Comparison of ENCODE assay signal across 7 cellular contexts in the genomic region with DNA sequence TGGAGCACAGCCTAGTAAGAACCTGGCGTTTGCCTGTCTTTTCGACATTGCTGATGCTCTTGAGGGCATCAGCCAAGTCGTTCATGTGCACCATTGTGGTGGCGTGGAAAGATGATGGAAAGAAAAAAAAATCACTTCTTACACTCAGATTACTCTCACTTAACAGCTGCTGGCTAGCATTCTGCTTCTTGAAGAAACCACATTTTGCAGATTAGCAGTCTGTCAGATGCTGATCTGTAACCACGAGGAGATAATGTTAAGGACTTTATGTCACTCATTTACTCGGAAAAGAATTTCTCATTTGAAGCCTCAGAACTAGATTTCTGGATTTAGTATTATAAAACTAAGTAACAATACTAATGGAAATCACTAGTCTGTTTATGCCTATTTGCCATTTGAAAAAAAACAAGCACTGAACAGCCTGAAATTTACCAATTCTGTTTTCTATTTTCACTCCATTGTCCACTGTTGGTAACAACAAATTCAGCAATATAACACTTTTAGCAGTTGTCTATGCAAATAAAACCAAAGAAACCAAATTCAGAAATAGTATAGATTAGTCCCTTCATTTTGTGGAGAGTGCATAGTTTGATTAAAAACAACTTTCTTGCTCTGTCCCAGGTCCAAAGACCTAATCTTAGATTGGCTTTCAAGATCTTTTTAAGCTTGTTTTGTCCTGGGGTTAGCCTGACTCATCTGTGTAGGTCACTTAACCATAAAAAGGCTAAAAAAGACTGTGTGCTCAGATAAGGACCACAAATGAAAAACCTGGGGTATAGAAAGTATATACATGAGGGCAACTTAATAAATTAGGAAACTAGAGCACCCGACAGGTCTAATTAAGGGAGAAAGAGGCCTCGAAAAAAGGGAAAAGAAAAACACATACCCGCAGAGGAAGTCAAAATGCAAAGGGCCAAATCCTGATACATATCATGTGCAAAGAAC.
DNase-seq lines count a peak whose midpoint lies in the region; ATAC-seq and TF ChIP-seq lines count a peak whose summit lies in the region.

No MANE protein-coding gene starts in this region.

- H3K4me1 Mint-ChIP-seq in activated B cell treated with CpG ODN at 0.5 μM for 24 hours (peaks cover 14% of the 10 kb centered on the region), osteocyte (ENCODE audit: unreplicated experiment) (peaks cover 18% of the 10 kb centered on the region)

- no peaks in the 10 kb centered on the region for H3K27me3 Mint-ChIP-seq in activated B cell treated with CpG ODN at 0.5 μM for 24 hours
- H3K27me3 Mint-ChIP-seq in osteocyte (ENCODE audit: unreplicated experiment), result no peaks in the 10 kb centered on the region

- H3K27me3 ChIP-seq in thoracic aorta (replicated peaks; ENCODE audit: insufficient read depth), result no peaks in the 10 kb centered on the region
- no peaks in the 10 kb centered on the region for H3K27me3 ChIP-seq in ovary

- no peak for DNase-seq in activated B cell treated with CpG ODN at 0.5 μM for 24 hours
- no peak for DNase-seq in thoracic aorta (ENCODE audit: low spot score)
- no peak for DNase-seq in osteocyte (ENCODE audit: extremely low spot score, unreplicated experiment)
- no peak for DNase-seq in ovary
- no peak for DNase-seq in NCI-H2081 treated with DMSO at 0.1 percent for 48 hours (lab: John Stamatoyannopoulos, UW)

- no peaks in the 10 kb centered on the region for H3K36me3 ChIP-seq in thoracic aorta
- no peaks in the 10 kb centered on the region for H3K36me3 ChIP-seq in ovary

- POLR2A ChIA-PET in activated B cell treated with CpG ODN at 0.5 μM for 24 hours (lab: Charles Lee), result no interaction called here

- WGBS in ovary, 3 donors, result 74 to 80% (median 77%) methylated on average over 9 of the region's 9 CpGs

- TF ChIP-seq CTCF in activated B cell treated with CpG ODN at 0.5 μM for 24 hours (IDR thresholded peaks at IDR 0.05) (no peak), thoracic aorta (IDR thresholded peaks at IDR 0.05) (no peak), osteocyte (IDR thresholded peaks at IDR 0.05) (no peak), ovary (IDR thresholded peaks at IDR 0.05) (no peak)

- H3K4me3 Mint-ChIP-seq in activated B cell treated with CpG ODN at 0.5 μM for 24 hours (no peak overlapping the region), osteocyte (ENCODE audit: unreplicated experiment) (no peak overlapping the region)

- H3K4me3 ChIP-seq in thoracic aorta (peak overlapping the region; percentile 2), ovary (no peak overlapping the region)

- H3K36me3 Mint-ChIP-seq in activated B cell treated with CpG ODN at 0.5 μM for 24 hours (ENCODE audit: low read depth) (peaks cover 21% of the 10 kb centered on the region), osteocyte (ENCODE audit: unreplicated experiment) (peaks cover 12% of the 10 kb centered on the region)

- no peak for TF ChIP-seq POLR2A in ovary (IDR thresholded peaks at IDR 0.05)

- peaks cover 51 to 63% of the 10 kb centered on the region in 2 donors for H3K4me1 ChIP-seq in thoracic aorta (ENCODE audit: control insufficient read depth in 1 of 2, low read depth in 2 of 2)
- peaks cover 1% of the 10 kb centered on the region for H3K4me1 ChIP-seq in ovary (ENCODE audit: insufficient read depth)

- H3K27ac Mint-ChIP-seq in activated B cell treated with CpG ODN at 0.5 μM for 24 hours, result peak overlapping the region; percentile 56
- no peak overlapping the region for H3K27ac Mint-ChIP-seq in osteocyte (ENCODE audit: unreplicated experiment)

- H3K9me3 Mint-ChIP-seq in activated B cell treated with CpG ODN at 0.5 μM for 24 hours (no peaks in the 10 kb centered on the region), osteocyte (ENCODE audit: unreplicated experiment) (no peaks in the 10 kb centered on the region)

- H3K27ac ChIP-seq in thoracic aorta, result peak overlapping the region; percentile 52 to 67
- H3K27ac ChIP-seq in ovary, result no peak overlapping the region

- intact Hi-C loops in activated B cell treated with CpG ODN at 0.5 μM for 24 hours (cut with micrococcal nuclease) (no loop called here), ovary (cut with DNase I) (no loop called here)

- CTCF ChIA-PET in activated B cell treated with CpG ODN at 0.5 μM for 24 hours (lab: Charles Lee), result no interaction called here

- no peaks in the 10 kb centered on the region for H3K9me3 ChIP-seq in thoracic aorta
- no peaks in the 10 kb centered on the region for H3K9me3 ChIP-seq in ovary

- peak; percentile 90 for ATAC-seq in GM19395 (IDR thresholded peaks at IDR 0.05; ENCODE audit: unreplicated experiment)
- ATAC-seq in HG03045 (IDR thresholded peaks at IDR 0.05; ENCODE audit: unreplicated experiment), result peak; percentile 82
- ATAC-seq in activated B cell treated with CpG ODN at 0.5 μM for 24 hours (ENCODE audit: low read depth), result no peak
- no peak for ATAC-seq in thoracic aorta (ENCODE audit: insufficient number of reproducible peaks, low FRiP score, low read depth)

- no peak for TF ChIP-seq EP300 in ovary (IDR thresholded peaks at IDR 0.05)

Comparison
In these comparisons a context has a peak if more than half of its experiments do, and no peak if none do; other contexts are left out.
1. ATAC-seq: peak in GM19395 (single experiment) and HG03045 (single experiment); none in activated B cell treated with CpG ODN at 0.5 μM for 24 hours (single experiment) and thoracic aorta (single experiment).
2. H3K27ac ChIP-seq: peak in thoracic aorta (2 of 2); none in ovary (0 of 2).